In genomic region chr6:32178547-32179440, GRCh38 we compare ENCODE assay signal across 8 cellular contexts. TPM values are rescaled to one million over a fixed set of nuclear protein-coding genes. Genes with fewer than 3 reads are reported as not detected.
DNase-seq lines count a peak whose midpoint lies in the region; ATAC-seq, FAIRE-seq and TF ChIP-seq lines count a peak whose summit lies in the region.

No MANE protein-coding gene starts in this region.

- H3K27ac ChIP-seq in PC-9: 0 out of 2 replicates have a peak overlapping the region, but pooled peaks have one; percentile 86
- peak overlapping the region; percentile 23 for H3K27ac ChIP-seq in endothelial cell of umbilical vein (ENCODE audit: insufficient read depth, low read depth, low read length)
- peak overlapping the region; percentile 93 to 99 for H3K27ac ChIP-seq in ovary

- TF ChIP-seq CTCF in PC-9 (conservative IDR thresholded peaks at IDR 0.05) (no peak), endothelial cell of umbilical vein (IDR thresholded peaks at IDR 0.05; ENCODE audit: extremely low read depth in 1 of 2, insufficient read depth in 1 of 2, low read depth in 1 of 2, low read length in 2 of 2) (no peak), ovary (IDR thresholded peaks at IDR 0.05) (no peak)

- CTCF ChIA-PET in PC-9 (lab: Charles Lee) (interaction anchor here (0.6 to 0.7 kb wide), 2 partner anchors 35 to 60 kb away, joined by 3 read pairs; no protein-coding TSS in a partner anchor), endothelial cell of umbilical vein (lab: Charles Lee) (interaction anchor here (1.1 to 2.9 kb wide), 4 partner anchors 9 to 17 kb away, joined by 3 to 15 read pairs (median 6); partner anchors contain the start of gene GPSM3)

- intact Hi-C loops in PC-9 (cut with micrococcal nuclease; ENCODE audit: unreplicated experiment) (loop anchor here (1.0 to 10.0 kb wide), 3 partner anchors 12 to 514 kb away; partner anchors contain the start of genes C6orf47, CSNK2B, GPANK1 and LY6G5B), endothelial cell of umbilical vein (cut with micrococcal nuclease) (loop anchor here (1.0 to 5.0 kb wide), 4 partner anchors 12 to 794 kb away; partner anchors contain the start of genes NELFE, PBX2 and SKIC2), ovary (cut with DNase I) (no loop called here)

- POLR2A ChIA-PET in PC-9 (lab: Charles Lee; ENCODE audit: unreplicated experiment) (interaction anchor here (0.6 to 0.7 kb wide), 2 partner anchors 43 to 1553 kb away, joined by 3 to 5 read pairs; no protein-coding TSS in a partner anchor), endothelial cell of umbilical vein (lab: Charles Lee) (interaction anchor here (0.7 kb wide), 1 partner anchor 19 kb away, joined by 3 read pairs; no protein-coding TSS in a partner anchor)

- H3K9me3 ChIP-seq in PC-9 (ENCODE audit: insufficient read depth, low read depth) (no peaks in the 10 kb centered on the region), endothelial cell of umbilical vein (replicated peaks; ENCODE audit: control insufficient read depth, insufficient read depth, low read length) (no peaks in the 10 kb centered on the region), ovary (no peaks in the 10 kb centered on the region)

- H3K4me3 ChIP-seq in PC-9: peak overlapping the region; percentile 98
- peak overlapping the region; percentile 56 to 67 (median 66) for H3K4me3 ChIP-seq in endothelial cell of umbilical vein (replicated peaks in 1 of 3; ENCODE audit: insufficient read depth in 1 of 3, low read depth in 1 of 3, low read length in 3 of 3)
- H3K4me3 ChIP-seq in ovary: peak overlapping the region; percentile 70

- TF ChIP-seq POLR2A in endothelial cell of umbilical vein (IDR thresholded peaks at IDR 0.05; ENCODE audit: low read depth, low read length) (no peak), ovary (IDR thresholded peaks at IDR 0.05) (peak; percentile 3)

- H3K4me2 ChIP-seq in PC-9 (peak overlapping the region; percentile 83), endothelial cell of umbilical vein (ENCODE audit: insufficient read depth, low read length) (peak overlapping the region; percentile 71)

- DNase-seq in PC-9 (no peak), endothelial cell of umbilical vein (ENCODE audit: low read depth, low spot score) (peak; percentile 57), ovary (peak in 1 of 5 donors; percentile 84), NCI-H2196 treated with DMSO at 0.1 percent for 48 hours (lab: John Stamatoyannopoulos, UW; ENCODE audit: unreplicated experiment) (no peak), GDM1 (lab: John Stamatoyannopoulos, UW) (no peak), superior temporal gyrus (ENCODE audit: extremely low spot score) (no peak)

- H3K79me2 ChIP-seq in PC-9 (ENCODE audit: low read depth) (peaks cover 29% of the 10 kb centered on the region), endothelial cell of umbilical vein (ENCODE audit: control insufficient read depth, insufficient read depth, low read length) (peaks cover 21% of the 10 kb centered on the region)

- BruUV-seq in PC-9 (replicated peaks; lab: Mats Ljungman, UMichigan) (no TSS peak), endothelial cell of umbilical vein (replicated peaks; lab: Mats Ljungman, UMichigan) (no TSS peak)

- H4K20me1 ChIP-seq in PC-9 (ENCODE audit: insufficient read depth): no peaks in the 10 kb centered on the region
- H4K20me1 ChIP-seq in endothelial cell of umbilical vein (replicated peaks; ENCODE audit: control insufficient read depth, extremely low read depth, insufficient read depth, low read length): no peaks in the 10 kb centered on the region

- H3K9me2 ChIP-seq in PC-9 (ENCODE audit: insufficient read depth): no peaks in the 10 kb centered on the region

- TF ChIP-seq EP300 in ovary (IDR thresholded peaks at IDR 0.05): no peak

- H3K36me3 ChIP-seq in PC-9 (ENCODE audit: low read depth) (no peaks in the 10 kb centered on the region), endothelial cell of umbilical vein (ENCODE audit: control insufficient read depth in 2 of 2, extremely low read depth in 1 of 2, insufficient read depth in 2 of 2, low read length in 2 of 2) (peaks cover 3 to 18% of the 10 kb centered on the region in 2 experiments), ovary (no peaks in the 10 kb centered on the region)

- H3K9ac ChIP-seq in endothelial cell of umbilical vein (replicated peaks; ENCODE audit: extremely low read depth, insufficient read depth, low read length): peak overlapping the region; percentile 59

- H3K4me1 ChIP-seq in PC-9 (replicated peaks; ENCODE audit: insufficient read depth): peaks cover 24% of the 10 kb centered on the region
- peaks cover 30% of the 10 kb centered on the region for H3K4me1 ChIP-seq in endothelial cell of umbilical vein (ENCODE audit: control insufficient read depth, extremely low read depth, insufficient read depth, low read length)
- peaks cover 6% of the 10 kb centered on the region for H3K4me1 ChIP-seq in ovary (ENCODE audit: insufficient read depth)

- no peak for FAIRE-seq in endothelial cell of umbilical vein (lab: Jason Lieb, UNC)

- ATAC-seq in GM19395 (IDR thresholded peaks at IDR 0.05; ENCODE audit: unreplicated experiment): peak; percentile 0
- ATAC-seq in HG03196 (IDR thresholded peaks at IDR 0.05; ENCODE audit: unreplicated experiment): no peak

- dilution Hi-C loops in endothelial cell of umbilical vein (cut with MboI; ENCODE audit: extremely low pct_ligation_motif_present, low sequenced_read_pairs): no loop called here

- 2 to 3% (median 3%) methylated on average over 24 of the region's 24 CpGs for WGBS in ovary, 3 donors

- no peaks in the 10 kb centered on the region for H3K9me1 ChIP-seq in endothelial cell of umbilical vein (replicated peaks; ENCODE audit: control insufficient read depth, extremely low read depth, insufficient read depth, low read length)

- H3K27me3 ChIP-seq in PC-9 (ENCODE audit: insufficient read depth, low read depth) (no peaks in the 10 kb centered on the region), endothelial cell of umbilical vein (ENCODE audit: control insufficient read depth in 2 of 2, insufficient read depth in 2 of 2, low read length in 2 of 2) (no peaks in the 10 kb centered on the region), ovary (no peaks in the 10 kb centered on the region)

- H3F3A ChIP-seq in PC-9 (ENCODE audit: insufficient read depth, low read depth): peaks cover 21% of the 10 kb centered on the region; the same call in 1 of the 2 replicates

- H2AFZ ChIP-seq in PC-9: peak overlapping the region; percentile 72
- H2AFZ ChIP-seq in endothelial cell of umbilical vein (ENCODE audit: low read depth, low read length): peak overlapping the region; percentile 10

RNA-seq across cellular contexts. Expression of gene RNF5, which starts 0.6 kb away (rescaled TPM):
- total RNA-seq in PC-9 (2021) (45.6 and 51.3 TPM in 2 replicates), endothelial cell of umbilical vein (48.0 and 49.2 TPM in 2 replicates), ovary (10 to 100 TPM; 49.2 to 81.6 (median 75.4) TPM)
- polyA plus RNA-seq in endothelial cell of umbilical vein (96.0 and 100 TPM in 2 replicates), ovary (100 to 1,000 TPM in 1 of 2 donors, 10 to 100 TPM in 1; 88.6 to 103 TPM)
- polyA plus RNA-seq in endothelial cell of umbilical vein (2011; cell fraction: cytosol; rRNA removed): 68.3 and 70.6 TPM in 2 replicates
- 25.0 and 33.5 TPM in 2 replicates for polyA plus RNA-seq in endothelial cell of umbilical vein (2011; cell fraction: nucleus; rRNA removed)
- polyA plus RNA-seq in endothelial cell of umbilical vein (2012): 49.3 and 51.6 TPM in 2 replicates
- 33.7 and 36.1 TPM in 2 replicates for polyA minus RNA-seq in endothelial cell of umbilical vein
- 25.4 TPM for polyA minus RNA-seq in endothelial cell of umbilical vein (2011; cell fraction: cytosol; rRNA and poly(A)+ RNA removed)
- 4.4 and 9.6 TPM in 2 replicates for polyA minus RNA-seq in endothelial cell of umbilical vein (2011; cell fraction: nucleus; rRNA and poly(A)+ RNA removed)

RNA-seq across cellular contexts. Expression of gene AGPAT1, which starts 2.9 kb away (rescaled TPM):
- total RNA-seq in PC-9 (2021) (58.9 and 61.7 TPM in 2 replicates), endothelial cell of umbilical vein (38.4 and 45.1 TPM in 2 replicates), ovary (10 to 100 TPM; 29.6 to 82.4 (median 60.6) TPM)
- polyA plus RNA-seq in endothelial cell of umbilical vein (132 and 151 TPM in 2 replicates), ovary (10 to 100 TPM; 53.5 to 75.7 TPM)
- 82.0 and 86.7 TPM in 2 replicates for polyA plus RNA-seq in endothelial cell of umbilical vein (2011; cell fraction: cytosol; rRNA removed)
- polyA plus RNA-seq in endothelial cell of umbilical vein (2011; cell fraction: nucleus; rRNA removed): 47.2 and 48.4 TPM in 2 replicates
- polyA plus RNA-seq in endothelial cell of umbilical vein (2012): 45.3 and 54.1 TPM in 2 replicates
- 103 and 106 TPM in 2 replicates for polyA minus RNA-seq in endothelial cell of umbilical vein
- 66.5 TPM for polyA minus RNA-seq in endothelial cell of umbilical vein (2011; cell fraction: cytosol; rRNA and poly(A)+ RNA removed)
- polyA minus RNA-seq in endothelial cell of umbilical vein (2011; cell fraction: nucleus; rRNA and poly(A)+ RNA removed): 14.9 and 16.2 TPM in 2 replicates

RNA-seq across cellular contexts. Expression of gene AGER, which starts 5.3 kb away (rescaled TPM):
- total RNA-seq in PC-9 (2021) (18.1 and 20.4 TPM in 2 replicates), endothelial cell of umbilical vein (12.0 and 18.5 TPM in 2 replicates), ovary (10 to 100 TPM in 1 of 7 donors, 1 to 10 TPM in 6; 3.4 to 12.8 (median 8.1) TPM)
- polyA plus RNA-seq in endothelial cell of umbilical vein (4.6 and 5.1 TPM in 2 replicates), ovary (1 to 10 TPM; 5.1 to 5.9 TPM)
- 1.6 and 2.5 TPM in 2 replicates for polyA plus RNA-seq in endothelial cell of umbilical vein (2011; cell fraction: cytosol; rRNA removed)
- 50.2 and 63.4 TPM in 2 replicates for polyA plus RNA-seq in endothelial cell of umbilical vein (2011; cell fraction: nucleus; rRNA removed)
- polyA plus RNA-seq in endothelial cell of umbilical vein (2012): 5.0 and 5.9 TPM in 2 replicates
- polyA minus RNA-seq in endothelial cell of umbilical vein: 1.2 and 2.0 TPM in 2 replicates
- 0.72 TPM for polyA minus RNA-seq in endothelial cell of umbilical vein (2011; cell fraction: cytosol; rRNA and poly(A)+ RNA removed)
- polyA minus RNA-seq in endothelial cell of umbilical vein (2011; cell fraction: nucleus; rRNA and poly(A)+ RNA removed): 7.6 and 8.2 TPM in 2 replicates

RNA-seq across cellular contexts. Expression of gene PBX2, which starts 11.2 kb away (rescaled TPM):
- 88.2 and 89.3 TPM in 2 replicates for total RNA-seq in PC-9 (2021)
- total RNA-seq in endothelial cell of umbilical vein: 95.9 and 100 TPM in 2 replicates
- 75.5 and 82.3 TPM in 2 replicates for polyA plus RNA-seq in endothelial cell of umbilical vein
- polyA plus RNA-seq in endothelial cell of umbilical vein (2011; cell fraction: cytosol; rRNA removed): 58.2 and 74.0 TPM in 2 replicates
- polyA plus RNA-seq in endothelial cell of umbilical vein (2011; cell fraction: nucleus; rRNA removed): 292 and 336 TPM in 2 replicates
- polyA plus RNA-seq in endothelial cell of umbilical vein (2012): 46.3 and 49.9 TPM in 2 replicates
- 80.9 and 94.8 TPM in 2 replicates for polyA minus RNA-seq in endothelial cell of umbilical vein
- polyA minus RNA-seq in endothelial cell of umbilical vein (2011; cell fraction: cytosol; rRNA and poly(A)+ RNA removed): 15.5 TPM
- 75.3 and 93.4 TPM in 2 replicates for polyA minus RNA-seq in endothelial cell of umbilical vein (2011; cell fraction: nucleus; rRNA and poly(A)+ RNA removed)
- total RNA-seq in ovary: 100 to 1,000 TPM in 4 of 7 donors, 10 to 100 TPM in 3; 39.3 to 110 (median 100) TPM
- 10 to 100 TPM; 74.0 to 75.5 TPM for polyA plus RNA-seq in ovary

RNA-seq across cellular contexts. Expression of gene GPSM3, which starts 13.6 kb away (rescaled TPM):
- 8.6 and 10.4 TPM in 2 replicates for total RNA-seq in PC-9 (2021)
- total RNA-seq in endothelial cell of umbilical vein: 21.6 and 22.8 TPM in 2 replicates
- polyA plus RNA-seq in endothelial cell of umbilical vein: 19.5 and 24.9 TPM in 2 replicates
- polyA plus RNA-seq in endothelial cell of umbilical vein (2011; cell fraction: cytosol; rRNA removed): 21.2 and 23.1 TPM in 2 replicates
- 16.1 and 19.8 TPM in 2 replicates for polyA plus RNA-seq in endothelial cell of umbilical vein (2011; cell fraction: nucleus; rRNA removed)
- polyA plus RNA-seq in endothelial cell of umbilical vein (2012): 18.5 and 21.3 TPM in 2 replicates
- polyA minus RNA-seq in endothelial cell of umbilical vein: 8.5 and 11.2 TPM in 2 replicates
- not detected for polyA minus RNA-seq in endothelial cell of umbilical vein (2011; cell fraction: cytosol; rRNA and poly(A)+ RNA removed)
- polyA minus RNA-seq in endothelial cell of umbilical vein (2011; cell fraction: nucleus; rRNA and poly(A)+ RNA removed): 4.0 and 4.1 TPM in 2 replicates
- 1 to 10 TPM; 3.1 to 8.4 (median 4.7) TPM for total RNA-seq in ovary
- 1 to 10 TPM; 5.4 to 8.7 TPM for polyA plus RNA-seq in ovary

Comparison
In these comparisons a context has a peak if more than half of its experiments do, and no peak if none do; other contexts are left out.
1. H3K27ac ChIP-seq: peak in every context shown above with its lines; median percentile 96 in ovary; 86 in PC-9; 23 in endothelial cell of umbilical vein.
2. intact Hi-C loops: an anchor here in PC-9 (1.0 to 10.0 kb wide) and endothelial cell of umbilical vein (1.0 to 5.0 kb wide); none called in ovary.